9 cellular contexts compared by ENCODE assay signal in the genomic region with DNA sequence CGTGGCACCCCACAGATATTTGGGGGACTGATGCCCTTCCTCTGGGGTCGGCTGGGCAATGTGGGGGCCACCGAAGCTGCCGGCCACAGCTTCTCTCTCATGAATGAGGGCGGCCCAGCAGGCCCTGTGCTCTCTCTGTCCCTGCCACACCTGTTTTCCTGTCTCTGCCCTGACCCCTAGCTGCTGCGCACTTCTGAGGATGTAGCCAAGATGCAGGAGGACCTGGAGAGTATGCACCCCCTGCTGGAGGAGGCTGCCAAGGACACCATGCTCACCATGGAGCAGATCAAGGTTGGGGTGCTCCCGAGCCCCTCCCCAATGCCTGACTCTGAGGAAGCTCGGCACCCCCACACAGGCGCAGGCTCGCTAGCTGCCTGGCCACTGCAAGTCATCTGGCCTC. TPM values are rescaled to one million over a fixed set of nuclear protein-coding genes. Genes with fewer than 3 reads are reported as not detected.
DNase-seq lines count a peak whose midpoint lies in the region; ATAC-seq, FAIRE-seq and TF ChIP-seq lines count a peak whose summit lies in the region.
"Had no signal": no experiment of that assay in that cellular context is flagged by ENCODE, and none has a peak within 500 bp of the region (broad histone marks: within the 10 kb centered on the region; RNA-seq: fewer than 3 reads in every experiment).

No MANE protein-coding gene starts in this region.

- dilution Hi-C loops in endothelial cell of umbilical vein (cut with MboI; ENCODE audit: extremely low pct_ligation_motif_present, low sequenced_read_pairs): no loop called here

- no peak overlapping the region for H2AFZ ChIP-seq in endothelial cell of umbilical vein (ENCODE audit: low read depth, low read length)

- peak; percentile 12 for DNase-seq in A673 (ENCODE audit: low spot score)
- peak; percentile 6 for DNase-seq in NOMO-1 treated with dmso at 0.1 percent for 144 hours (lab: John Stamatoyannopoulos, UW; ENCODE audit: unreplicated experiment)
- DNase-seq in endothelial cell of umbilical vein (ENCODE audit: low read depth, low spot score): peak; percentile 26
- no peak for DNase-seq in thoracic aorta (ENCODE audit: low spot score)
- no peak for DNase-seq in left lung
- no peak for DNase-seq in natural killer cell treated with Interleukin-12 subunit alpha and Interleukin-12 subunit beta and Interleukin-15 and Interleukin-18, amount 100 ng/mL, for 72 hours (ENCODE audit: low spot score)
- DNase-seq in NCI-H2081 treated with DMSO at 0.1 percent for 48 hours (lab: John Stamatoyannopoulos, UW): no peak

- intact Hi-C loops in A673 (cut with micrococcal nuclease; ENCODE audit: unreplicated experiment) (no loop called here), endothelial cell of umbilical vein (cut with micrococcal nuclease) (loop anchor here (1.0 kb wide), 2 partner anchors 94 to 165 kb away; no protein-coding TSS in a partner anchor), left lung (cut with DNase I) (no loop called here)

- ATAC-seq in thoracic aorta (ENCODE audit: insufficient number of reproducible peaks, low FRiP score, low read depth) (no peak), left lung (no peak)
- no peak for ATAC-seq in natural killer cell treated with Interleukin-12 subunit alpha and Interleukin-12 subunit beta and Interleukin-15 and Interleukin-18, amount 100 ng/mL, for 72 hours

- H4K20me1 ChIP-seq in endothelial cell of umbilical vein (replicated peaks; ENCODE audit: control insufficient read depth, extremely low read depth, insufficient read depth, low read length): no peaks in the 10 kb centered on the region

- peaks cover 0 to 5% of the 10 kb centered on the region in 2 donors for H3K4me1 Mint-ChIP-seq in natural killer cell treated with Interleukin-12 subunit alpha and Interleukin-12 subunit beta and Interleukin-15 and Interleukin-18, amount 100 ng/mL, for 72 hours (ENCODE audit: low read depth in 2 of 2)

- BruUV-seq in A673 (replicated peaks; lab: Mats Ljungman, UMichigan): no TSS peak
- BruUV-seq in endothelial cell of umbilical vein (replicated peaks; lab: Mats Ljungman, UMichigan): no TSS peak

- no peaks in the 10 kb centered on the region for H3K27me3 Mint-ChIP-seq in natural killer cell treated with Interleukin-12 subunit alpha and Interleukin-12 subunit beta and Interleukin-15 and Interleukin-18, amount 100 ng/mL, for 72 hours

- POLR2A ChIA-PET in A673 (lab: Charles Lee; ENCODE audit: low non-redundant PET): no interaction called here
- POLR2A ChIA-PET in endothelial cell of umbilical vein (lab: Charles Lee): no interaction called here

- H3K36me3 ChIP-seq in A673 (ENCODE audit: insufficient read depth, low read length, poor library complexity, severe bottlenecking) (no peaks in the 10 kb centered on the region), endothelial cell of umbilical vein (ENCODE audit: control insufficient read depth in 2 of 2, extremely low read depth in 1 of 2, insufficient read depth in 2 of 2, low read length in 2 of 2) (no peaks in the 10 kb centered on the region), thoracic aorta (no peaks in the 10 kb centered on the region), left lung (peaks cover 0 to 18% of the 10 kb centered on the region in 2 donors)

- no peaks in the 10 kb centered on the region for H3K27me3 ChIP-seq in A673 (replicated peaks; ENCODE audit: insufficient read depth, low read depth, low read length, poor library complexity)
- no peaks in the 10 kb centered on the region for H3K27me3 ChIP-seq in endothelial cell of umbilical vein (ENCODE audit: control insufficient read depth in 2 of 2, insufficient read depth in 2 of 2, low read length in 2 of 2)
- no peaks in the 10 kb centered on the region for H3K27me3 ChIP-seq in thoracic aorta (replicated peaks; ENCODE audit: insufficient read depth)
- no peaks in the 10 kb centered on the region for H3K27me3 ChIP-seq in left lung

- no peak overlapping the region for H3K9ac ChIP-seq in endothelial cell of umbilical vein (replicated peaks; ENCODE audit: extremely low read depth, insufficient read depth, low read length)

- H3K27ac Mint-ChIP-seq in natural killer cell treated with Interleukin-12 subunit alpha and Interleukin-12 subunit beta and Interleukin-15 and Interleukin-18, amount 100 ng/mL, for 72 hours: no peak overlapping the region

- H3K9me3 Mint-ChIP-seq in natural killer cell treated with Interleukin-12 subunit alpha and Interleukin-12 subunit beta and Interleukin-15 and Interleukin-18, amount 100 ng/mL, for 72 hours: no peaks in the 10 kb centered on the region

- H3K9me3 ChIP-seq in A673 (ENCODE audit: low read depth, low read length, poor library complexity, severe bottlenecking) (no peaks in the 10 kb centered on the region), endothelial cell of umbilical vein (replicated peaks; ENCODE audit: control insufficient read depth, insufficient read depth, low read length) (no peaks in the 10 kb centered on the region), thoracic aorta (no peaks in the 10 kb centered on the region), left lung (no peaks in the 10 kb centered on the region)

- no peaks in the 10 kb centered on the region for H3K79me2 ChIP-seq in endothelial cell of umbilical vein (ENCODE audit: control insufficient read depth, insufficient read depth, low read length)

- TF ChIP-seq CTCF in A673 (conservative IDR thresholded peaks at IDR 0.05; ENCODE audit: low read depth, low read length) (peak; percentile 37), GM12873 (IDR thresholded peaks at IDR 0.05; ENCODE audit: insufficient read depth, low read depth, low read length, missing control alignments) (peak; percentile 74), endothelial cell of umbilical vein (IDR thresholded peaks at IDR 0.05; ENCODE audit: extremely low read depth in 1 of 2, insufficient read depth in 1 of 2, low read depth in 1 of 2, low read length in 2 of 2) (peak; percentile 50 to 64), thoracic aorta (IDR thresholded peaks at IDR 0.05) (peak; percentile 14), left lung (IDR thresholded peaks at IDR 0.05) (peak in 1 of 2 donors; percentile 3)

- peak; percentile 52 for FAIRE-seq in endothelial cell of umbilical vein (lab: Jason Lieb, UNC)

- H3K36me3 Mint-ChIP-seq in natural killer cell treated with Interleukin-12 subunit alpha and Interleukin-12 subunit beta and Interleukin-15 and Interleukin-18, amount 100 ng/mL, for 72 hours: no peaks in the 10 kb centered on the region

- no peaks in the 10 kb centered on the region for H3K9me1 ChIP-seq in endothelial cell of umbilical vein (replicated peaks; ENCODE audit: control insufficient read depth, extremely low read depth, insufficient read depth, low read length)

- H3K4me3 ChIP-seq in A673 (ENCODE audit: low read depth, low read length, poor library complexity, severe bottlenecking) (no peak overlapping the region), endothelial cell of umbilical vein (replicated peaks in 1 of 3; ENCODE audit: insufficient read depth in 1 of 3, low read depth in 1 of 3, low read length in 3 of 3) (no peak overlapping the region), thoracic aorta (no peak overlapping the region), left lung (no peak overlapping the region)

- no peak for TF ChIP-seq POLR2A in endothelial cell of umbilical vein (IDR thresholded peaks at IDR 0.05; ENCODE audit: low read depth, low read length)

- H3K27ac ChIP-seq in A673 (ENCODE audit: low read depth, low read length, poor library complexity, severe bottlenecking) (no peak overlapping the region), endothelial cell of umbilical vein (ENCODE audit: insufficient read depth, low read depth, low read length) (no peak overlapping the region), thoracic aorta (no peak overlapping the region), left lung (no peak overlapping the region)
- H3K27ac ChIP-seq: epithelial cell of prostate had no signal

- CTCF ChIA-PET in A673 (lab: Charles Lee): no interaction called here
- CTCF ChIA-PET in endothelial cell of umbilical vein (lab: Charles Lee): interaction anchor here (0.7 to 3.5 kb wide), 16 partner anchors 10 to 381 kb away, joined by 3 to 17 read pairs (median 4); no protein-coding TSS in a partner anchor

- H3K4me3 Mint-ChIP-seq in natural killer cell treated with Interleukin-12 subunit alpha and Interleukin-12 subunit beta and Interleukin-15 and Interleukin-18, amount 100 ng/mL, for 72 hours: no peak overlapping the region

- H3K4me2 ChIP-seq in endothelial cell of umbilical vein (ENCODE audit: insufficient read depth, low read length): no peak overlapping the region

- H3K4me1 ChIP-seq in A673 (ENCODE audit: insufficient read depth, low read length, poor library complexity, severe bottlenecking): no peaks in the 10 kb centered on the region
- no peaks in the 10 kb centered on the region for H3K4me1 ChIP-seq in endothelial cell of umbilical vein (ENCODE audit: control insufficient read depth, extremely low read depth, insufficient read depth, low read length)
- no peaks in the 10 kb centered on the region for H3K4me1 ChIP-seq in thoracic aorta (ENCODE audit: control insufficient read depth in 1 of 2, low read depth in 2 of 2)
- H3K4me1 ChIP-seq in left lung: no peaks in the 10 kb centered on the region

RNA-seq across cellular contexts. Expression of gene BAP1, which starts 24.7 kb away (rescaled TPM):
- 49.5 and 53.1 TPM in 2 replicates for total RNA-seq in A673 (2021)
- 90.4 and 91.0 TPM in 2 replicates for total RNA-seq in endothelial cell of umbilical vein
- polyA plus RNA-seq in endothelial cell of umbilical vein: 82.5 and 89.6 TPM in 2 replicates
- polyA plus RNA-seq in endothelial cell of umbilical vein (2011; cell fraction: cytosol; rRNA removed): 69.5 and 71.5 TPM in 2 replicates
- 281 and 285 TPM in 2 replicates for polyA plus RNA-seq in endothelial cell of umbilical vein (2011; cell fraction: nucleus; rRNA removed)
- 58.9 and 70.7 TPM in 2 replicates for polyA plus RNA-seq in endothelial cell of umbilical vein (2012)
- 98.9 and 112 TPM in 2 replicates for polyA minus RNA-seq in endothelial cell of umbilical vein
- polyA minus RNA-seq in endothelial cell of umbilical vein (2011; cell fraction: cytosol; rRNA and poly(A)+ RNA removed): 46.2 TPM
- 59.7 and 75.2 TPM in 2 replicates for polyA minus RNA-seq in endothelial cell of umbilical vein (2011; cell fraction: nucleus; rRNA and poly(A)+ RNA removed)
- total RNA-seq in thoracic aorta: 10 to 100 TPM; 55.1 to 67.2 TPM
- 10 to 100 TPM; 66.6 to 69.8 TPM for total RNA-seq in left lung
- 100 to 1,000 TPM in 1 of 2 donors, 10 to 100 TPM in 1; 96.1 to 131 TPM for total RNA-seq in natural killer cell treated with Interleukin-12 subunit alpha and Interleukin-12 subunit beta and Interleukin-15 and Interleukin-18, amount 100 ng/mL, for 72 hours

RNA-seq across cellular contexts. Expression of gene PHF7, which starts 25.3 kb away (rescaled TPM):
- total RNA-seq in A673 (2021): 2.9 and 4.5 TPM in 2 replicates
- 6.5 and 7.8 TPM in 2 replicates for total RNA-seq in endothelial cell of umbilical vein
- 3.0 and 4.6 TPM in 2 replicates for polyA plus RNA-seq in endothelial cell of umbilical vein
- 3.7 and 5.1 TPM in 2 replicates for polyA plus RNA-seq in endothelial cell of umbilical vein (2011; cell fraction: cytosol; rRNA removed)
- 17.9 and 23.4 TPM in 2 replicates for polyA plus RNA-seq in endothelial cell of umbilical vein (2011; cell fraction: nucleus; rRNA removed)
- polyA plus RNA-seq in endothelial cell of umbilical vein (2012): 3.1 and 5.5 TPM in 2 replicates
- 6.5 and 9.9 TPM in 2 replicates for polyA minus RNA-seq in endothelial cell of umbilical vein
- polyA minus RNA-seq in endothelial cell of umbilical vein (2011; cell fraction: cytosol; rRNA and poly(A)+ RNA removed): 2.0 TPM
- polyA minus RNA-seq in endothelial cell of umbilical vein (2011; cell fraction: nucleus; rRNA and poly(A)+ RNA removed): 7.5 and 10.9 TPM in 2 replicates
- 1 to 10 TPM; 5.9 to 7.6 TPM for total RNA-seq in thoracic aorta
- total RNA-seq in left lung: 1 to 10 TPM; 3.9 to 6.5 TPM
- 10 to 100 TPM in 1 of 2 donors, 1 to 10 TPM in 1; 3.8 to 11.8 TPM for total RNA-seq in natural killer cell treated with Interleukin-12 subunit alpha and Interleukin-12 subunit beta and Interleukin-15 and Interleukin-18, amount 100 ng/mL, for 72 hours

RNA-seq across cellular contexts. Expression of gene SEMA3G, which starts 59.7 kb away (rescaled TPM):
- total RNA-seq in A673 (2021) (0.07 TPM in 1 of 2 replicates, not detected in the other), endothelial cell of umbilical vein (22.6 and 24.6 TPM in 2 replicates), thoracic aorta (10 to 100 TPM; 16.8 to 18.1 TPM), left lung (10 to 100 TPM; 30.5 to 36.5 TPM)
- polyA plus RNA-seq in endothelial cell of umbilical vein: 27.9 and 34.0 TPM in 2 replicates
- polyA plus RNA-seq in endothelial cell of umbilical vein (2011; cell fraction: cytosol; rRNA removed): 16.3 TPM in 2 replicates
- polyA plus RNA-seq in endothelial cell of umbilical vein (2011; cell fraction: nucleus; rRNA removed): 21.3 and 22.0 TPM in 2 replicates
- 3.1 and 6.5 TPM in 2 replicates for polyA plus RNA-seq in endothelial cell of umbilical vein (2012)
- polyA minus RNA-seq in endothelial cell of umbilical vein: 16.8 and 22.5 TPM in 2 replicates
- 1.3 TPM for polyA minus RNA-seq in endothelial cell of umbilical vein (2011; cell fraction: cytosol; rRNA and poly(A)+ RNA removed)
- polyA minus RNA-seq in endothelial cell of umbilical vein (2011; cell fraction: nucleus; rRNA and poly(A)+ RNA removed): 9.9 and 11.0 TPM in 2 replicates
- under 1 TPM in 1 of 2 donors, not detected in 1; 0.08 TPM for total RNA-seq in natural killer cell treated with Interleukin-12 subunit alpha and Interleukin-12 subunit beta and Interleukin-15 and Interleukin-18, amount 100 ng/mL, for 72 hours

Comparison
In these comparisons a context has a peak if more than half of its experiments do, and no peak if none do; other contexts are left out.
1. DNase-seq: peak in A673 (single experiment), NOMO-1 treated with dmso at 0.1 percent for 144 hours (single experiment) and endothelial cell of umbilical vein (single experiment); none in thoracic aorta (single experiment), left lung (0 of 2), natural killer cell treated with Interleukin-12 subunit alpha and Interleukin-12 subunit beta and Interleukin-15 and Interleukin-18, amount 100 ng/mL, for 72 hours (single experiment) and NCI-H2081 treated with DMSO at 0.1 percent for 48 hours (single experiment).
2. RNA of gene SEMA3G, which starts 59.7 kb away (total RNA-seq): 30.5 to 36.5 TPM in left lung, 22.6 to 24.6 TPM in endothelial cell of umbilical vein and 16.8 to 18.1 TPM in thoracic aorta; 0.07 TPM in A673 and 0.08 TPM in natural killer cell treated with Interleukin-12 subunit alpha and Interleukin-12 subunit beta and Interleukin-15 and Interleukin-18, amount 100 ng/mL, for 72 hours; every median in the first group is over 10 times any median in the second.